19 cellular contexts compared by ENCODE assay signal in genomic region chr10:86769991-86770390, GRCh38.
"Had no signal": no experiment of that assay in that cellular context is flagged by ENCODE, and none has a peak within 500 bp of the region (broad histone marks: within the 10 kb centered on the region; RNA-seq: fewer than 3 reads in every experiment).

No MANE protein-coding gene starts in this region.

- H3K27ac Mint-ChIP-seq: activated naive CD8-positive, alpha-beta T cell; activated T-cell treated with anti-CD3 and anti-CD28 coated beads, Interleukin-2, amount 50 U/mL, for 24 hours; activated T-helper 2 cell treated with anti-CD3 and anti-CD28 coated beads, Interferon-gamma antibody, Interleukin-2, Interleukin-4, amounts not matched to agents 10 μg/mL and 5 μg/mL and 100 μg/mL, durations not matched to agents 14 hours and 24 hours and 36 hours had no signal

- DNase-seq: activated CD8-positive, alpha-beta memory T cell treated with anti-CD3 and anti-CD28 coated beads for 24 hours; activated CD8-positive, alpha-beta memory T cell treated with anti-CD3 and anti-CD28 coated beads, Interleukin-2, amount 50 U/mL, for 4 hours; activated naive CD4-positive, alpha-beta T cell; activated T-cell treated with anti-CD3 and anti-CD28 coated beads, Interleukin-2, amount 50 U/mL, for 24 hours; adrenal gland; cortex of kidney; immature natural killer cell; kidney glomerular epithelial cell; mucosa of descending colon; stimulated activated CD4-positive, alpha-beta T cell treated with anti-CD3 and anti-CD28 coated beads, Interleukin-4, amount 100 ng/mL, for 24 hours; stimulated activated naive CD4-positive, alpha-beta T cell treated with Interleukin-2 at 50 U/mL for 16 hours; T-helper 1 cell; upper lobe of left lung had no signal

- H3K4me3 Mint-ChIP-seq: activated naive CD8-positive, alpha-beta T cell; activated T-cell treated with anti-CD3 and anti-CD28 coated beads, Interleukin-2, amount 50 U/mL, for 24 hours; immature natural killer cell had no signal

- FAIRE-seq: bronchial epithelial cell, endometrium had no signal

- H3K36me3 Mint-ChIP-seq: activated naive CD8-positive, alpha-beta T cell had no signal

- H3K27me3 ChIP-seq: adrenal gland, ascending aorta, upper lobe of left lung had no signal

- H3K4me3 ChIP-seq: adrenal gland, ascending aorta, mucosa of descending colon, thoracic aorta, upper lobe of left lung had no signal

- H3K9me3 ChIP-seq: adrenal gland, ascending aorta, mucosa of descending colon, thoracic aorta, upper lobe of left lung had no signal

- H3K27me3 Mint-ChIP-seq: activated naive CD8-positive, alpha-beta T cell; activated T-cell treated with anti-CD3 and anti-CD28 coated beads, Interleukin-2, amount 50 U/mL, for 24 hours had no signal

- H3K9me3 Mint-ChIP-seq: activated T-cell treated with anti-CD3 and anti-CD28 coated beads, Interleukin-2, amount 50 U/mL, for 24 hours; activated T-helper 2 cell treated with anti-CD3 and anti-CD28 coated beads, Interferon-gamma antibody, Interleukin-2, Interleukin-4, amounts not matched to agents 10 μg/mL and 5 μg/mL and 100 μg/mL, durations not matched to agents 14 hours and 24 hours and 36 hours; immature natural killer cell had no signal

- H3K27ac ChIP-seq: adrenal gland, ascending aorta, thoracic aorta, upper lobe of left lung had no signal

- H3K36me3 ChIP-seq: adrenal gland, ascending aorta, thoracic aorta, upper lobe of left lung had no signal
